In genomic region chr6:125919618-125920017, GRCh38 we compare ENCODE assay signal across 8 cellular contexts. TPM values are rescaled to one million over a fixed set of nuclear protein-coding genes. Genes with fewer than 3 reads are reported as not detected.
DNase-seq lines count a peak whose midpoint lies in the region; ATAC-seq, FAIRE-seq and TF ChIP-seq lines count a peak whose summit lies in the region.

No MANE protein-coding gene starts in this region.

- TF ChIP-seq CTCF in GM12865 (IDR thresholded peaks at IDR 0.05; ENCODE audit: insufficient read depth, low read depth, low read length, missing control alignments) = no peak
- no peak for TF ChIP-seq CTCF in bronchial epithelial cell (IDR thresholded peaks at IDR 0.05; ENCODE audit: insufficient read depth, low read length, severe bottlenecking)
- no peak for TF ChIP-seq CTCF in osteocyte (IDR thresholded peaks at IDR 0.05)
- TF ChIP-seq CTCF in ovary (IDR thresholded peaks at IDR 0.05) = no peak

- no peaks in the 10 kb centered on the region for H3K4me1 ChIP-seq in ovary (ENCODE audit: insufficient read depth)

- TF ChIP-seq POLR2A in ovary (IDR thresholded peaks at IDR 0.05) = no peak

- H3K36me3 ChIP-seq in bronchial epithelial cell (ENCODE audit: control insufficient read depth, insufficient read depth, low read length) = peaks cover 16% of the 10 kb centered on the region
- no peaks in the 10 kb centered on the region for H3K36me3 ChIP-seq in ovary

- intact Hi-C loops in ovary (cut with DNase I) = no loop called here

- peaks cover 55% of the 10 kb centered on the region for H3K4me1 Mint-ChIP-seq in osteocyte (ENCODE audit: unreplicated experiment)

- peak; percentile 35 for DNase-seq in GM12865 (ENCODE audit: low read depth)
- peak; percentile 25 for DNase-seq in bronchial epithelial cell (ENCODE audit: low read depth)
- no peak for DNase-seq in osteocyte (ENCODE audit: extremely low spot score, unreplicated experiment)
- no peak for DNase-seq in ovary
- DNase-seq in cortex of kidney (lab: John Stamatoyannopoulos, UW) = no peak
- no peak for DNase-seq in LoVo (ENCODE audit: low spot score)

- ATAC-seq in HG03432 (IDR thresholded peaks at IDR 0.05; ENCODE audit: unreplicated experiment) (peak; percentile 17), GM21619 (IDR thresholded peaks at IDR 0.05; ENCODE audit: unreplicated experiment) (no peak)

- H3K4me3 Mint-ChIP-seq in osteocyte (ENCODE audit: unreplicated experiment) = peak overlapping the region; percentile 75

- no peak for TF ChIP-seq EP300 in ovary (IDR thresholded peaks at IDR 0.05)

- no peaks in the 10 kb centered on the region for H3K9me3 ChIP-seq in ovary

- no peaks in the 10 kb centered on the region for H3K9me3 Mint-ChIP-seq in osteocyte (ENCODE audit: unreplicated experiment)

- 34 to 52% (median 35%) methylated on average over 3 of the region's 3 CpGs for WGBS in ovary, 3 donors

- H3K36me3 Mint-ChIP-seq in osteocyte (ENCODE audit: unreplicated experiment) = peaks cover 51% of the 10 kb centered on the region

- FAIRE-seq in bronchial epithelial cell (lab: Jason Lieb, UNC) = no peak

- H3K27me3 Mint-ChIP-seq in osteocyte (ENCODE audit: unreplicated experiment) = no peaks in the 10 kb centered on the region

- peak overlapping the region in 1 of 2 donors; percentile 52 for H3K27ac ChIP-seq in ovary

- peak overlapping the region; percentile 61 for H3K4me3 ChIP-seq in GM12865 (ENCODE audit: low read depth, low read length)
- H3K4me3 ChIP-seq in bronchial epithelial cell (ENCODE audit: low read depth, low read length) = peak overlapping the region; percentile 58
- H3K4me3 ChIP-seq in ovary = no peak overlapping the region

- no peaks in the 10 kb centered on the region for H3K27me3 ChIP-seq in bronchial epithelial cell (ENCODE audit: control insufficient read depth, insufficient read depth, low read length)
- no peaks in the 10 kb centered on the region for H3K27me3 ChIP-seq in ovary

- peak overlapping the region; percentile 96 for H3K27ac Mint-ChIP-seq in osteocyte (ENCODE audit: unreplicated experiment)

RNA-seq across cellular contexts. Expression of gene HINT3, which starts 37.0 kb away (rescaled TPM):
- total RNA-seq in bronchial epithelial cell (20.9 and 25.3 TPM in 2 replicates), osteocyte (15.0 and 16.6 TPM in 2 replicates), ovary (10 to 100 TPM; 15.9 to 20.4 (median 19.3) TPM)
- 10 to 100 TPM; 10.3 to 15.8 TPM for polyA plus RNA-seq in ovary

Comparison
In these comparisons a context has a peak if more than half of its experiments do, and no peak if none do; other contexts are left out.
1. DNase-seq: peak in GM12865 (single experiment) and bronchial epithelial cell (single experiment); none in osteocyte (single experiment), ovary (0 of 5), cortex of kidney (single experiment) and LoVo (single experiment).